Comparison of ENCODE assay signal across 8 cellular contexts in genomic region chr2:27032495-27033252, GRCh38. TPM values are rescaled to one million over a fixed set of nuclear protein-coding genes. Genes with fewer than 3 reads are reported as not detected.
DNase-seq lines count a peak whose midpoint lies in the region; ATAC-seq and TF ChIP-seq lines count a peak whose summit lies in the region.

A gene with protein sequence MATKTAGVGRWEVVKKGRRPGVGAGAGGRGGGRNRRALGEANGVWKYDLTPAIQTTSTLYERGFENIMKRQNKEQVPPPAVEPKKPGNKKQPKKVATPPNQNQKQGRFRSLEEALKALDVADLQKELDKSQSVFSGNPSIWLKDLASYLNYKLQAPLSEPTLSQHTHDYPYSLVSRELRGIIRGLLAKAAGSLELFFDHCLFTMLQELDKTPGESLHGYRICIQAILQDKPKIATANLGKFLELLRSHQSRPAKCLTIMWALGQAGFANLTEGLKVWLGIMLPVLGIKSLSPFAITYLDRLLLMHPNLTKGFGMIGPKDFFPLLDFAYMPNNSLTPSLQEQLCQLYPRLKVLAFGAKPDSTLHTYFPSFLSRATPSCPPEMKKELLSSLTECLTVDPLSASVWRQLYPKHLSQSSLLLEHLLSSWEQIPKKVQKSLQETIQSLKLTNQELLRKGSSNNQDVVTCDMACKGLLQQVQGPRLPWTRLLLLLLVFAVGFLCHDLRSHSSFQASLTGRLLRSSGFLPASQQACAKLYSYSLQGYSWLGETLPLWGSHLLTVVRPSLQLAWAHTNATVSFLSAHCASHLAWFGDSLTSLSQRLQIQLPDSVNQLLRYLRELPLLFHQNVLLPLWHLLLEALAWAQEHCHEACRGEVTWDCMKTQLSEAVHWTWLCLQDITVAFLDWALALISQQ (plus strand): TSS chr2:27032965. CDS start chr2:27033016, 51 bp downstream.

- POLR2A ChIA-PET in OCI-LY7 (lab: Charles Lee), result interaction anchor here (0.6 to 4.8 kb wide), 5 partner anchors 12 to 244 kb away, joined by 3 to 29 read pairs (median 5); partner anchors contain the start of gene AGBL5

- H3K27me3 ChIP-seq in HUES6 (ENCODE audit: control insufficient read depth, insufficient read depth, low read length), result no peaks in the 10 kb centered on the region
- no peaks in the 10 kb centered on the region for H3K27me3 ChIP-seq in mucosa of stomach (ENCODE audit: control insufficient read depth, insufficient read depth, low read length)

- H3K9ac ChIP-seq in HUES6 (ENCODE audit: low read length) (peak within 1 kb of the TSS; percentile 85), mucosa of stomach (ENCODE audit: low read length) (peak within 1 kb of the TSS; percentile 87)

- DNase-seq in DMS 273 (lab: John Stamatoyannopoulos, UW; ENCODE audit: unreplicated experiment) (peak; percentile 95), OCI-LY7 (ENCODE audit: low spot score) (peak; percentile 87), activated T-cell treated with anti-CD3 and anti-CD28 coated beads for 4 hours (peak; percentile 68), erythroblast (lab: John Stamatoyannopoulos, UW) (peak; percentile 85 to 89)
- peak; percentile 54 to 59 for DNase-seq in stimulated activated CD8-positive, alpha-beta memory T cell treated with anti-CD3 and anti-CD28 coated beads, Interleukin-7, amount 100 ng/mL, for 1 hour (ENCODE audit: low read depth in 2 of 2)

- no peak for TF ChIP-seq CTCF in OCI-LY7 (conservative IDR thresholded peaks at IDR 0.05; ENCODE audit: low read length)

- H3K27ac ChIP-seq in HUES6 (ENCODE audit: low read depth, low read length), result peak within 1 kb of the TSS; percentile 20; the same call in 1 of the 2 replicates
- H3K27ac ChIP-seq in OCI-LY7 (ENCODE audit: low read depth, low read length, poor library complexity, severe bottlenecking), result peak within 1 kb of the TSS; percentile 15

- ATAC-seq in GM21423 (IDR thresholded peaks at IDR 0.05; ENCODE audit: unreplicated experiment), result peak; percentile 95

- intact Hi-C loops in OCI-LY7 (cut with micrococcal nuclease; ENCODE audit: unreplicated experiment), result loop anchor here (1.0 to 2.0 kb wide), 3 partner anchors 18 to 54 kb away; partner anchors contain the start of genes KHK and OST4

- H3K9me3 ChIP-seq in HUES6 (ENCODE audit: control insufficient read depth, insufficient read depth, low read depth, low read length) (no peaks in the 10 kb centered on the region), OCI-LY7 (ENCODE audit: low read length) (no peaks in the 10 kb centered on the region), mucosa of stomach (ENCODE audit: control insufficient read depth, low read length) (no peaks in the 10 kb centered on the region)

- H3K4me1 ChIP-seq in HUES6 (ENCODE audit: control insufficient read depth, insufficient read depth, low read length) (peaks cover 11% of the 10 kb centered on the region), OCI-LY7 (ENCODE audit: insufficient read depth, low read length, poor library complexity, severe bottlenecking) (peaks cover 16% of the 10 kb centered on the region), mucosa of stomach (ENCODE audit: control insufficient read depth, insufficient read depth, low read length) (peaks cover 15% of the 10 kb centered on the region)

- peaks cover 45% of the 10 kb centered on the region for H3K36me3 ChIP-seq in HUES6 (ENCODE audit: control insufficient read depth, insufficient read depth, low read length)
- peaks cover 30% of the 10 kb centered on the region for H3K36me3 ChIP-seq in OCI-LY7 (ENCODE audit: insufficient read depth, low read length)
- peaks cover 24% of the 10 kb centered on the region for H3K36me3 ChIP-seq in mucosa of stomach (ENCODE audit: control insufficient read depth, insufficient read depth, low read length)

- H3K4me3 ChIP-seq in HUES6 (ENCODE audit: low read depth, low read length) (peak within 1 kb of the TSS; percentile 94), OCI-LY7 (ENCODE audit: low read depth, low read length, poor library complexity, severe bottlenecking) (peak within 1 kb of the TSS; percentile 95), mucosa of stomach (ENCODE audit: low read length) (peak within 1 kb of the TSS; percentile 91)

- H2AFZ ChIP-seq in OCI-LY7 (ENCODE audit: low read length), result peak within 1 kb of the TSS; percentile 77

- peaks cover 13% of the 10 kb centered on the region; the same call in 1 of the 2 replicates for H3K79me2 ChIP-seq in OCI-LY7 (ENCODE audit: insufficient read depth, low read depth, low read length)

- CTCF ChIA-PET in OCI-LY7 (lab: Charles Lee; ENCODE audit: unreplicated experiment), result no interaction called here

- no TSS peak for BruUV-seq in OCI-LY7 (replicated peaks; lab: Mats Ljungman, UMichigan)

- peak; percentile 75 for TF ChIP-seq POLR2A in erythroblast (IDR thresholded peaks at IDR 0.05; ENCODE audit: low read length)

- H3K9me2 ChIP-seq in OCI-LY7 (ENCODE audit: insufficient read depth, low read length), result no peaks in the 10 kb centered on the region

- H4K20me1 ChIP-seq in OCI-LY7 (ENCODE audit: insufficient read depth, low read length), result no peaks in the 10 kb centered on the region

- peak within 1 kb of the TSS; percentile 89 for H3K4me2 ChIP-seq in OCI-LY7 (ENCODE audit: low read length)

RNA-seq across cellular contexts. Expression of the gene that starts here (rescaled TPM):
- 32.0 and 32.6 TPM in 2 replicates for total RNA-seq in OCI-LY7 (2014; rRNA removed; shearing (Covaris generic))
- total RNA-seq in OCI-LY7 (2022), result 78.6 and 79.3 TPM in 2 replicates

Comparison
In these comparisons a context has a peak if more than half of its experiments do, and no peak if none do; other contexts are left out.
1. Peak in every context shown above with its lines: DNase-seq, ATAC-seq, H3K4me3 ChIP-seq and H3K27ac ChIP-seq.